Comparison of ENCODE assay signal across 13 cellular contexts in the genomic region with DNA sequence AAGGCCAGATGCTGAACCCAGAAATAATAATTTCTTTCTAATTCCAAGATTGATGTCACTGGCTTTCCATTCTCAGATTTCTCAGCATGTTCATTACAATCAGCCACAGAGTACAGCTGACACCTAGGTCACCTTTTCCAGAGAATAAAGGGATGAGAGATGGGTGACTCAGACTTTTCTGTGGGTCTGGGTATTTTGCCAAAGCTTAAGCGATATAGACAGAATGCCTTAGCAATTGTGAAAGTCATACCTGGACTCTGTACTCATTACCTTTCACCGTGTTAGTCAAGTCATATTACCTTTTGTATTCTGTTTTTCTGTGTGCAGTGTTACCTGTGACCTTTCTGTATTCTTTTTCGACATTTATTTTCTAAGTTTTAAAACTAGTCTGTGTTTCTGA. TPM values are rescaled to one million over a fixed set of nuclear protein-coding genes. Genes with fewer than 3 reads are reported as not detected.
DNase-seq lines count a peak whose midpoint lies in the region; ATAC-seq and TF ChIP-seq lines count a peak whose summit lies in the region.
"Had no signal": no experiment of that assay in that cellular context is flagged by ENCODE, and none has a peak within 500 bp of the region (broad histone marks: within the 10 kb centered on the region; RNA-seq: fewer than 3 reads in every experiment).

No MANE protein-coding gene starts in this region.

- H3K4me1 Mint-ChIP-seq in chondrocyte (ENCODE audit: low read depth) = peaks cover 14% of the 10 kb centered on the region
- H3K4me1 Mint-ChIP-seq: CD14-positive monocyte had no signal

- H3K9me3 Mint-ChIP-seq in chondrocyte (ENCODE audit: low read depth) = no peaks in the 10 kb centered on the region

- H3K27ac Mint-ChIP-seq in chondrocyte (ENCODE audit: unreplicated experiment) = peak overlapping the region; percentile 5
- H3K27ac Mint-ChIP-seq: CD14-positive monocyte had no signal

- CTCF ChIA-PET in HEK293T (lab: Yijun Ruan, JAX) = interaction anchor here (0.8 kb wide), 1 partner anchor 11 kb away, joined by 3 read pairs; a partner anchor contains a TSS

- POLR2A ChIA-PET in HEK293T (lab: Yijun Ruan, JAX) = no interaction called here

- H3K27me3 Mint-ChIP-seq in chondrocyte (ENCODE audit: low read depth) = peaks cover 2% of the 10 kb centered on the region

- no peaks in the 10 kb centered on the region for H3K36me3 Mint-ChIP-seq in chondrocyte (ENCODE audit: low read depth)
- H3K36me3 Mint-ChIP-seq: CD14-positive monocyte had no signal

- peak; percentile 59 for DNase-seq in Daoy (ENCODE audit: low read depth)
- DNase-seq in LHCN-M2 (ENCODE audit: low read depth) = peak; percentile 39
- DNase-seq in chondrocyte (ENCODE audit: low spot score) = no peak
- peak; percentile 71 for DNase-seq in mucosa of gallbladder (ENCODE audit: low spot score)
- no peak for DNase-seq in HEK293T (ENCODE audit: extremely low spot score)
- DNase-seq: activated T-cell treated with anti-CD3 and anti-CD28 coated beads, Interleukin-2, amount 50 U/mL, for 1 hour; GF-D8; NCI-H524; stimulated activated CD4-positive, alpha-beta T cell treated with anti-CD3 and anti-CD28 coated beads, Interleukin-4, amount 100 ng/mL, for 4 hours had no signal

- no peak for ATAC-seq in GM21619 (IDR thresholded peaks at IDR 0.05; ENCODE audit: unreplicated experiment)
- ATAC-seq in HG02763 (IDR thresholded peaks at IDR 0.05; ENCODE audit: unreplicated experiment) = no peak

- H3K4me3 Mint-ChIP-seq in chondrocyte (ENCODE audit: unreplicated experiment) = no peak overlapping the region
- H3K4me3 Mint-ChIP-seq: CD14-positive monocyte had no signal

- no peak for TF ChIP-seq CTCF in chondrocyte (IDR thresholded peaks at IDR 0.05)

TF ChIP-seq in HEK293T, 16 proteins besides CTCF, POLR2A, EP300 and RAD21:
- TF ChIP-seq HDGF (IDR thresholded peaks at IDR 0.05; ENCODE audit: borderline replicate concordance) (no peak), ZNF384 (IDR thresholded peaks at IDR 0.05) (no peak), FOXK2 (IDR thresholded peaks at IDR 0.05) (no peak), BHLHE40 (IDR thresholded peaks at IDR 0.05; ENCODE audit: borderline replicate concordance) (no peak), NFRKB (IDR thresholded peaks at IDR 0.05) (no peak), LEF1 (IDR thresholded peaks at IDR 0.05; ENCODE audit: borderline replicate concordance) (no peak), L3MBTL2 (conservative IDR thresholded peaks at IDR 0.05) (no peak), FOXM1 (IDR thresholded peaks at IDR 0.05; ENCODE audit: borderline replicate concordance) (no peak), CTBP1 (IDR thresholded peaks at IDR 0.05; ENCODE audit: borderline replicate concordance) (no peak)
- TF ChIP-seq, protein P1, sequence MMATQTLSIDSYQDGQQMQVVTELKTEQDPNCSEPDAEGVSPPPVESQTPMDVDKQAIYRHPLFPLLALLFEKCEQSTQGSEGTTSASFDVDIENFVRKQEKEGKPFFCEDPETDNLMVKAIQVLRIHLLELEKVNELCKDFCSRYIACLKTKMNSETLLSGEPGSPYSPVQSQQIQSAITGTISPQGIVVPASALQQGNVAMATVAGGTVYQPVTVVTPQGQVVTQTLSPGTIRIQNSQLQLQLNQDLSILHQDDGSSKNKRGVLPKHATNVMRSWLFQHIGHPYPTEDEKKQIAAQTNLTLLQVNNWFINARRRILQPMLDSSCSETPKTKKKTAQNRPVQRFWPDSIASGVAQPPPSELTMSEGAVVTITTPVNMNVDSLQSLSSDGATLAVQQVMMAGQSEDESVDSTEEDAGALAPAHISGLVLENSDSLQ (IDR thresholded peaks at IDR 0.05) = no peak

RNA-seq across cellular contexts. Expression of a gene that starts 10.6 kb away (rescaled TPM):
- total RNA-seq in Daoy (2014; rRNA removed; shearing (Covaris generic)) = 4.9 and 8.7 TPM in 2 replicates
- total RNA-seq in LHCN-M2 (2014; rRNA removed) = 1.6 and 2.2 TPM in 2 replicates
- 1.3 TPM for polyA plus RNA-seq in LHCN-M2 (2012)
- 5.9 to 13.1 TPM (median 10.1 TPM) in 3 replicates for total RNA-seq in chondrocyte
- total RNA-seq in mucosa of gallbladder = 12.0 TPM
- polyA plus RNA-seq: CD14-positive monocyte had no signal

RNA-seq across cellular contexts. Expression of a gene that starts 53.0 kb away (rescaled TPM):
- total RNA-seq in Daoy (2014; rRNA removed; shearing (Covaris generic)) = 0.33 TPM in 1 of 2 replicates, not detected in the other
- not detected in 2 replicates for total RNA-seq in LHCN-M2 (2014; rRNA removed)
- not detected for polyA plus RNA-seq in LHCN-M2 (2012)
- total RNA-seq in chondrocyte = 0.45 to 3.2 TPM (median 0.56 TPM) in 3 replicates
- 0.37 TPM for total RNA-seq in mucosa of gallbladder
- total RNA-seq: cardiac muscle cell had no signal

RNA-seq across cellular contexts. Expression of a gene that starts 53.4 kb away (rescaled TPM):
- total RNA-seq in Daoy (2014; rRNA removed; shearing (Covaris generic)) = 2.3 and 3.5 TPM in 2 replicates
- total RNA-seq in LHCN-M2 (2014; rRNA removed) (6.0 and 7.9 TPM in 2 replicates), chondrocyte (3.0 to 5.3 TPM (median 3.3 TPM) in 3 replicates), mucosa of gallbladder (7.4 TPM)
- 1.9 TPM for polyA plus RNA-seq in LHCN-M2 (2012)

Comparison
In these comparisons a context has a peak if more than half of its experiments do, and no peak if none do; other contexts are left out.
1. DNase-seq: peak in Daoy (single experiment), LHCN-M2 (single experiment) and mucosa of gallbladder (single experiment); none in chondrocyte (single experiment) and HEK293T (single experiment).